ENCODE assay signal across 18 cellular contexts in the genomic region with DNA sequence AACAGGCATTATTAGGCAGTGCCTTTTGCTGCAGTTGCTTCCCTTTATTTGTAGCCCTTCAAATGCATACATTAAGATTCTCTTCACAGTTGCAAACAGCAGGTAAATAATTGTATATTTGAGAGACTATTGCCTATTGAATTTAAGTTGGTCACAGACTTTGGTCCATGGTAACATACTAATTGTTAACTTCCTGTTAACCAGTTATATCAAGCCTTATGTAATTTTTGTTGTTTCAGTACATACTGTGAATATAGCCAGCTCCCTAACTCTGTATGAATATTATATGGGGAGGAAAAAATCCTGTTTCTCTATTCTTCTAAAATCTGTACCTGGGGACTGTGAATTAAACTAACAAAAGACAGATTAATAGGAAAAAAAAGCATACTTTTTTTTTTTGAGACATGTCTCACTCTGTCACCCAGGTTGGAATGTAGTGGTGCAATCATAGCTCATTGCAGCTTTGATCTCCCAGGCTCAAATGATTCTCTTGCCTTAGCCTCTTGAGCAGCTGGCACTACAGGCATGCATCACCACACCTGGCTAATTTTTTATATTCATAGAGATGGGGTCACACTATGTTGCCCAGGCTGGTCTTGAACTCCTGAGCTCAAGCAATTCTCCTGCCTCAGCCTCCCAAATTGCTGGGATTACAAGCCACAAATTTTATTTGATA. TPM values are rescaled to one million over a fixed set of nuclear protein-coding genes. Genes with fewer than 3 reads are reported as not detected.
A peak's percentile ranks its signal among the peaks of the same experiment; 100 is the strongest.
DNase-seq lines count a peak whose midpoint lies in the region; ATAC-seq and TF ChIP-seq lines count a peak whose summit lies in the region.
"Had no signal": no experiment of that assay in that cellular context is flagged by ENCODE, and none has a peak within 500 bp of the region (broad histone marks: within the 10 kb centered on the region; RNA-seq: fewer than 3 reads in every experiment).

No MANE protein-coding gene starts in this region.

- ATAC-seq in foreskin keratinocyte = peak; percentile 15
- no peak for ATAC-seq in GM21423 (IDR thresholded peaks at IDR 0.05; ENCODE audit: unreplicated experiment)
- ATAC-seq: A549 had no signal

- no peaks in the 10 kb centered on the region for H3K9me3 ChIP-seq in Karpas-422 (ENCODE audit: low read length)

- H3K4me3 ChIP-seq in Karpas-422 (ENCODE audit: low read length) = no peak overlapping the region
- H3K4me3 ChIP-seq: A549 had no signal

- peaks cover 32% of the 10 kb centered on the region for H3K4me1 ChIP-seq in Karpas-422 (ENCODE audit: low read length)
- no peaks in the 10 kb centered on the region for H3K4me1 ChIP-seq in foreskin keratinocyte
- H3K4me1 ChIP-seq: A549 had no signal

- no peak overlapping the region for H3K9ac ChIP-seq in Karpas-422 (ENCODE audit: low read length)

- H3K79me2 ChIP-seq in Karpas-422 (ENCODE audit: low read length) = no peaks in the 10 kb centered on the region

- peak overlapping the region; percentile 61 for H3K27ac ChIP-seq in Karpas-422 (ENCODE audit: low read length)
- H3K27ac ChIP-seq in VCaP = peak overlapping the region; percentile 41
- H3K27ac ChIP-seq in foreskin keratinocyte = no peak overlapping the region
- H3K27ac ChIP-seq: A549, HL-60 had no signal

- DNase-seq in Karpas-422 = no peak
- peak in 1 of 2 donors; percentile 18 for DNase-seq in foreskin keratinocyte
- peak; percentile 82 for DNase-seq in renal cortical epithelial cell (ENCODE audit: low read depth)
- DNase-seq in DMS79 treated with DMSO at 0.1 percent for 48 hours (lab: John Stamatoyannopoulos, UW) = no peak
- DNase-seq in ecto neural progenitor cell (ENCODE audit: low spot score) = no peak
- DNase-seq in activated T-cell treated with anti-CD3 and anti-CD28 coated beads, Interleukin-2, amount 50 U/mL, for 48 hours = no peak
- DNase-seq: Calu3; CD4-positive, CD25-positive, alpha-beta regulatory T cell; DMS 273 treated with DMSO at 0.1 percent for 48 hours; HCEC 1CT; HFFc6; IMR-90; KBM-7 had no signal

- H4K20me1 ChIP-seq in Karpas-422 (ENCODE audit: insufficient read depth, low read depth, low read length) = no peaks in the 10 kb centered on the region

- no peaks in the 10 kb centered on the region; the same call in 1 of the 2 replicates for H3K9me2 ChIP-seq in Karpas-422 (replicated peaks; ENCODE audit: insufficient read depth, low read length)

- no peak for TF ChIP-seq CTCF in VCaP (conservative IDR thresholded peaks at IDR 0.05)
- no peak for TF ChIP-seq CTCF in foreskin keratinocyte (conservative IDR thresholded peaks at IDR 0.05)

- peak overlapping the region; percentile 45 for H3K4me2 ChIP-seq in Karpas-422 (ENCODE audit: low read depth, low read length, poor library complexity, severe bottlenecking)
- H3K4me2 ChIP-seq: A549 had no signal

- H2AFZ ChIP-seq in Karpas-422 (ENCODE audit: low read length) = peak overlapping the region; percentile 13

- H3K27me3 ChIP-seq in Karpas-422 (ENCODE audit: low read length) (no peaks in the 10 kb centered on the region), foreskin keratinocyte (no peaks in the 10 kb centered on the region)

- no peaks in the 10 kb centered on the region for H3K36me3 ChIP-seq in Karpas-422 (ENCODE audit: insufficient read depth, low read length)

RNA-seq across cellular contexts. Expression of a gene that starts 53.2 kb away (rescaled TPM):
- total RNA-seq in Karpas-422 (2014; rRNA removed; shearing (Covaris generic); ENCODE audit: low replicate concordance) = 9.9 and 23.3 TPM in 2 replicates
- total RNA-seq in foreskin keratinocyte (not detected in 2 replicates), renal cortical epithelial cell (1.0 and 8.6 TPM in 2 replicates)
- polyA plus RNA-seq in foreskin keratinocyte = not detected in 2 replicates
- total RNA-seq: CD4-positive, CD25-positive, alpha-beta regulatory T cell; HFFc6 had no signal
- polyA plus RNA-seq: BJ; CD4-positive, CD25-positive, alpha-beta regulatory T cell had no signal
